ENCODE assay signal across 32 cellular contexts in genomic region chr7:142638581-142638980, GRCh38.
"Had no signal": no experiment of that assay in that cellular context is flagged by ENCODE, and none has a peak within 500 bp of the region (broad histone marks: within the 10 kb centered on the region; RNA-seq: fewer than 3 reads in every experiment).

No MANE protein-coding gene starts in this region.

- H3K4me1 ChIP-seq: ascending aorta, colonic mucosa, Peyer's patch, SJSA1 had no signal

- H3K36me3 ChIP-seq: ascending aorta, cardiac muscle cell, colonic mucosa, MG63, Peyer's patch, SJSA1, WERI-Rb-1 had no signal

- H3K9me3 ChIP-seq: ascending aorta, colonic mucosa, MG63, Peyer's patch, SJSA1 had no signal

- H3K4me1 Mint-ChIP-seq: central memory CD8-positive, alpha-beta T cell had no signal

- H3K4me3 ChIP-seq: ascending aorta, cardiac muscle cell, colonic mucosa, MG63, Peyer's patch, SJSA1 had no signal

- H3K27ac ChIP-seq: ascending aorta, cardiac muscle cell, colonic mucosa, Peyer's patch, SJSA1, WERI-Rb-1 had no signal

- H3K27ac Mint-ChIP-seq: dendritic cell treated with granulocyte-macrophage colony-stimulating factor and Interleukin-4, amounts not matched to agents 40 ng/mL and 50 ng/mL, for 4 days had no signal

- ATAC-seq: activated T-cell treated with anti-CD3 and anti-CD28 coated beads, Interleukin-2, amount 50 U/mL, for 4 hours; PC-3 had no signal

- DNase-seq: activated CD4-positive, alpha-beta T cell treated with anti-CD3 and anti-CD28 coated beads, Interleukin-2, amount 10 ng/mL, durations not matched to agents 7 days and 5 days; activated CD4-positive, alpha-beta T cell treated with anti-CD3 and anti-CD28 coated beads, Interleukin-2, amount 50 U/mL, for 48 hours; activated CD4-positive, CD25-positive, alpha-beta regulatory T cell; activated effector memory CD4-positive, alpha-beta T cell treated with anti-CD3 and anti-CD28 coated beads, Interleukin-2, amount 50 U/mL, for 16 hours; activated naive CD4-positive, alpha-beta T cell treated with anti-CD3 and anti-CD28 coated beads, Interleukin-2, amount 50 U/mL, for 16 hours; activated T-cell treated with anti-CD3 and anti-CD28 coated beads, Interleukin-2, amount 50 U/mL, for 4 hours; amygdala; colonic mucosa; Kasumi-1; KG1; MG63; NCI-H1048; NCI-H1105 treated with DMSO at 0.1 percent for 48 hours; NCI-H1436; NCI-H1694; NCI-H1930; NCI-H2081 treated with DMSO at 0.1 percent for 48 hours; NCI-H345; NCI-H524 treated with DMSO at 0.1 percent for 48 hours; NCI-H748 treated with DMSO at 0.1 percent for 48 hours; NK-92 treated with Interleukin-12 subunit alpha and Interleukin-12 subunit beta, amount 100 ng/mL, for 24 hours; PC-3; Peyer's patch; RPMI8226; SHP77 treated with DMSO at 0.1 percent for 48 hours; T1000; WERI-Rb-1 had no signal

- H3K27me3 ChIP-seq: ascending aorta, colonic mucosa, Peyer's patch, SJSA1 had no signal

- H3K9me3 Mint-ChIP-seq: activated CD4-positive, alpha-beta T cell treated with anti-CD3 and anti-CD28 coated beads, Interleukin-2, amount 10 ng/mL, durations not matched to agents 7 days and 5 days; activated T-cell treated with anti-CD3 and anti-CD28 coated beads, Interleukin-2, amount 50 U/mL, for 4 hours; central memory CD8-positive, alpha-beta T cell; dendritic cell treated with granulocyte-macrophage colony-stimulating factor and Interleukin-4, amounts not matched to agents 40 ng/mL and 50 ng/mL, for 4 days had no signal

- H3K4me3 Mint-ChIP-seq: activated CD4-positive, alpha-beta T cell treated with anti-CD3 and anti-CD28 coated beads, Interleukin-2, amount 10 ng/mL, durations not matched to agents 7 days and 5 days; central memory CD8-positive, alpha-beta T cell; dendritic cell treated with granulocyte-macrophage colony-stimulating factor and Interleukin-4, amounts not matched to agents 40 ng/mL and 50 ng/mL, for 4 days had no signal
